ENCODE assay signal across 24 cellular contexts in the genomic region with DNA sequence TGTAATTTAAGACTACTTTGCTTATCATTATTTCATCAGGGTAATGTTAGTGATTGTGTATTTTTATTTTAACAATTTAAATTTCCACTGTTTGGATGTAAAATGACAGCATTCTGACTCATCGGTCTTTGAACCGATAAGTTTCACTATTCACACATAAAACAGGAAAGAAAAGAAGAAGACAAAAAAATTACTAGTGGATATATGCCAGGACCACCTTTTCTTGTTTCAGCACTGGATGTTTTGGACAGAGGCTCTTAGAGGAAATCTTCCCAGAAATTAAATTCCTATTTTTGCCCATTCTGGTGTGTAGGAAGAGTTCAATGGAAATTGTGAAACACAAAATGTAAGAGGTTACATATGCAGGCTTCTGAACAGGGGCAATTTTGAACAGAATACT. TPM values are rescaled to one million over a fixed set of nuclear protein-coding genes. Genes with fewer than 3 reads are reported as not detected.
DNase-seq lines count a peak whose midpoint lies in the region; ATAC-seq, FAIRE-seq and TF ChIP-seq lines count a peak whose summit lies in the region.
"Had no signal": no experiment of that assay in that cellular context is flagged by ENCODE, and none has a peak within 500 bp of the region (broad histone marks: within the 10 kb centered on the region; RNA-seq: fewer than 3 reads in every experiment).

No MANE protein-coding gene starts in this region.

- intact Hi-C loops in HepG2 (cut with micrococcal nuclease; ENCODE audit: unreplicated experiment), result no loop called here

- TF ChIP-seq RAD21 in liver (IDR thresholded peaks at IDR 0.05), result no peak
- no peak for TF ChIP-seq RAD21 in HepG2 (CRISPR knock-in tag; IDR thresholded peaks at IDR 0.05)

- no peak for DNase-seq in HepG2 (ENCODE audit: low spot score)
- DNase-seq in fibroblast of lung (ENCODE audit: low read depth in 2 of 2), result peak; percentile 60 to 69
- DNase-seq in NCI-H345 (lab: John Stamatoyannopoulos, UW), result no peak
- no peak for DNase-seq in erythroblast (lab: John Stamatoyannopoulos, UW)
- DNase-seq in NK-92 treated with Interleukin-12 subunit alpha and Interleukin-12 subunit beta, amount 100 ng/mL, for 24 hours (lab: John Stamatoyannopoulos, UW), result no peak
- DNase-seq: activated CD4-positive, alpha-beta T cell treated with anti-CD3 and anti-CD28 coated beads, Interleukin-2, amount 50 U/mL, for 4 hours; activated T-cell treated with anti-CD3 and anti-CD28 coated beads, Interleukin-2, amount 50 U/mL, for 48 hours; Calu3; cortex of kidney; foreskin melanocyte; lower lobe of right lung; naive thymus-derived CD4-positive, alpha-beta T cell; NCI-H1694; NCI-H510A; stimulated activated naive CD8-positive, alpha-beta T cell treated with anti-CD3 and anti-CD28 coated beads, Interleukin-15, Interleukin-2, amounts not matched to agents 100 U/mL and 50 U/mL, for 24 hours; upper lobe of right lung had no signal

- H3K4me1 ChIP-seq in liver (ENCODE audit: control insufficient read depth in 4 of 4, insufficient read depth in 4 of 4, low read length in 3 of 4), result no peaks in the 10 kb centered on the region
- H3K4me1 ChIP-seq in HepG2 (ENCODE audit: insufficient read depth, low read length), result no peaks in the 10 kb centered on the region
- H3K4me1 ChIP-seq in fibroblast of lung (ENCODE audit: control insufficient read depth, extremely low read depth, insufficient read depth, low read length), result no peaks in the 10 kb centered on the region
- H3K4me1 ChIP-seq: lower lobe of right lung, prostate gland had no signal

- TF ChIP-seq CTCF in liver (IDR thresholded peaks at IDR 0.05; ENCODE audit: low read depth, low read length, missing input control), result no peak
- TF ChIP-seq CTCF in HepG2 (CRISPR knock-in tag; IDR thresholded peaks at IDR 0.05), result no peak
- no peak for TF ChIP-seq CTCF in fibroblast of lung (conservative IDR thresholded peaks at IDR 0.05 in 1 of 2, IDR thresholded peaks at IDR 0.05 in 1 of 2; ENCODE audit: low read depth in 1 of 2, low read length in 2 of 2)

- no peak overlapping the region for H3K4me2 ChIP-seq in HepG2 (ENCODE audit: low read depth, low read length)
- no peak overlapping the region for H3K4me2 ChIP-seq in fibroblast of lung (ENCODE audit: extremely low read depth, insufficient read depth, low read length)

- in situ Hi-C loops in HepG2 (cut with HindIII; ENCODE audit: extremely low pct_ligation_motif_present, low pct_unique_long_range_greater_than_20kb), result no loop called here

- H3K9ac ChIP-seq in liver (ENCODE audit: low read depth in 1 of 2, low read length in 2 of 2) (no peak overlapping the region), HepG2 (ENCODE audit: insufficient read depth, low read depth, low read length) (no peak overlapping the region), fibroblast of lung (ENCODE audit: insufficient read depth, low read length) (no peak overlapping the region)

- H3K27ac ChIP-seq in liver (ENCODE audit: low read depth in 1 of 2, low read length in 2 of 2) (no peak overlapping the region), HepG2 (ENCODE audit: extremely low read length, insufficient read depth, low read length) (no peak overlapping the region), fibroblast of lung (ENCODE audit: insufficient read depth, low read length) (no peak overlapping the region)
- H3K27ac ChIP-seq: HL-60, lower lobe of right lung, prostate gland, upper lobe of right lung had no signal

- POLR2A ChIA-PET in HepG2 (lab: Yijun Ruan, JAX), result no interaction called here

- WGBS in liver, result 80% methylated on average over 2 of the region's 2 CpGs
- 1% methylated on average over 2 of the region's 2 CpGs for WGBS in HepG2 (ENCODE audit: low lambda C conversion rate)

- CTCF ChIA-PET in HepG2 (lab: Yijun Ruan, JAX; ENCODE audit: low intra/inter-chr PET ratio, low total read pairs), result no interaction called here

- H4K20me1 ChIP-seq in HepG2 (ENCODE audit: insufficient read depth, low read length) (no peaks in the 10 kb centered on the region), fibroblast of lung (ENCODE audit: control insufficient read depth, extremely low read depth, insufficient read depth, low read length) (peaks cover 4% of the 10 kb centered on the region)

- H3K4me3 ChIP-seq in liver (ENCODE audit: low read depth in 1 of 3, low read length in 3 of 3), result no peak overlapping the region
- H3K4me3 ChIP-seq in HepG2 (replicated peaks in 1 of 3; ENCODE audit: insufficient read depth in 1 of 3, low read depth in 2 of 3, low read length in 3 of 3), result no peak overlapping the region
- H3K4me3 ChIP-seq in fibroblast of lung (replicated peaks in 1 of 4; ENCODE audit: control extremely low read depth in 1 of 4, insufficient read depth in 1 of 4, low read depth in 3 of 4, low read length in 4 of 4), result no peak overlapping the region
- H3K4me3 ChIP-seq: lower lobe of right lung, prostate gland, upper lobe of right lung had no signal

- H2AFZ ChIP-seq in HepG2 (ENCODE audit: low read length) (no peak overlapping the region), fibroblast of lung (ENCODE audit: low read length) (no peak overlapping the region)

- H3K79me2 ChIP-seq in HepG2 (ENCODE audit: insufficient read depth, low read length) (no peaks in the 10 kb centered on the region), fibroblast of lung (ENCODE audit: control insufficient read depth, insufficient read depth, low read length) (peaks cover 90% of the 10 kb centered on the region)

- BruUV-seq in HepG2 (replicated peaks; lab: Mats Ljungman, UMichigan), result no TSS peak

- FAIRE-seq in HepG2 (lab: Jason Lieb, UNC), result no peak
- FAIRE-seq: GM18507, TTC549 had no signal

- H3K27me3 ChIP-seq in liver (ENCODE audit: control insufficient read depth in 4 of 4, insufficient read depth in 4 of 4, low read length in 3 of 4) (no peaks in the 10 kb centered on the region), HepG2 (ENCODE audit: control insufficient read depth in 1 of 2, insufficient read depth in 2 of 2, low read length in 2 of 2) (no peaks in the 10 kb centered on the region), fibroblast of lung (ENCODE audit: control insufficient read depth, insufficient read depth, low read length) (no peaks in the 10 kb centered on the region)
- H3K27me3 ChIP-seq: upper lobe of right lung had no signal

- TF ChIP-seq EP300 in HepG2 (IDR thresholded peaks at IDR 0.05; ENCODE audit: low read depth in 2 of 2, low read length in 2 of 2), result no peak
- TF ChIP-seq EP300 in HepG2 (CRISPR knock-in tag; IDR thresholded peaks at IDR 0.05; ENCODE audit: borderline replicate concordance), result no peak

- H3K9me3 ChIP-seq in liver (ENCODE audit: control insufficient read depth in 4 of 4, low read length in 3 of 4), result no peaks in the 10 kb centered on the region
- no peaks in the 10 kb centered on the region for H3K9me3 ChIP-seq in HepG2 (ENCODE audit: low read length)
- no peaks in the 10 kb centered on the region for H3K9me3 ChIP-seq in fibroblast of lung (ENCODE audit: control insufficient read depth, insufficient read depth, low read depth, low read length)
- H3K9me3 ChIP-seq: lower lobe of right lung, prostate gland, upper lobe of right lung had no signal

- TF ChIP-seq POLR2A in HepG2 (IDR thresholded peaks at IDR 0.05; ENCODE audit: insufficient read depth in 1 of 2, low read depth in 2 of 2, low read length in 2 of 2), result no peak
- no peak for TF ChIP-seq POLR2A in erythroblast (IDR thresholded peaks at IDR 0.05; ENCODE audit: low read length)

- H3K36me3 ChIP-seq in liver (ENCODE audit: control insufficient read depth in 4 of 4, insufficient read depth in 3 of 4, low read depth in 1 of 4, low read length in 3 of 4) (no peaks in the 10 kb centered on the region), HepG2 (replicated peaks in 1 of 2; ENCODE audit: control insufficient read depth in 1 of 2, insufficient read depth in 2 of 2, low read length in 2 of 2) (no peaks in the 10 kb centered on the region), fibroblast of lung (ENCODE audit: control insufficient read depth, insufficient read depth, low read length) (no peaks in the 10 kb centered on the region)
- H3K36me3 ChIP-seq: lower lobe of right lung, prostate gland, upper lobe of right lung had no signal

- ATAC-seq in HepG2, result no peak
- peak; percentile 41 for ATAC-seq in SK-N-SH treated with all-trans-retinoic acid at 6 μM for 48 hours
- ATAC-seq in HG03439 (IDR thresholded peaks at IDR 0.05; ENCODE audit: unreplicated experiment), result no peak
- ATAC-seq: lower lobe of right lung; naive thymus-derived CD4-positive, alpha-beta T cell; stimulated activated naive CD8-positive, alpha-beta T cell treated with anti-CD3 and anti-CD28 coated beads, Interleukin-15, Interleukin-2, amounts not matched to agents 100 U/mL and 50 U/mL, for 24 hours; upper lobe of right lung had no signal

TF ChIP-seq in HepG2, 621 proteins besides CTCF, POLR2A, EP300 and RAD21 (continues in another document):
- no peak for TF ChIP-seq TBP (CRISPR knock-in tag; IDR thresholded peaks at IDR 0.05)

RNA-seq across cellular contexts. Expression of gene VEGFC, which starts 57.4 kb away (rescaled TPM):
- total RNA-seq in liver (1 to 10 TPM in 1 of 2 donors, under 1 TPM in 1; 0.65 to 1.3 TPM), HepG2 (2016; rRNA removed; fragmentation: Illumina TruSeq; extraction: Trizol) (not detected in 2 replicates), fibroblast of lung (49.6 and 67.2 TPM in 2 replicates)
- polyA plus RNA-seq in liver (1 to 10 TPM in 1 of 2 donors, under 1 TPM in 1; 0.32 to 1.8 TPM), HepG2 (2011; rRNA removed) (not detected in 2 replicates), fibroblast of lung (74.2 and 100.0 TPM in 2 replicates)
- not detected in 2 replicates for total RNA-seq in HepG2 (2016; cell fraction: cytosol; rRNA removed; fragmentation: Illumina TruSeq; extraction: Trizol; ENCODE audit: low read depth)
- total RNA-seq in HepG2 (2016; cell fraction: insoluble cytoplasmic fraction; rRNA removed; fragmentation: Illumina TruSeq; extraction: Trizol), result not detected in 2 replicates
- total RNA-seq in HepG2 (2016; cell fraction: membrane; rRNA removed; fragmentation: Illumina TruSeq; extraction: Trizol), result not detected in 2 replicates
- not detected in 2 replicates for total RNA-seq in HepG2 (2016; cell fraction: nucleus; rRNA removed; fragmentation: Illumina TruSeq; extraction: Trizol)
- not detected in 2 replicates for polyA plus RNA-seq in HepG2 (2011; cell fraction: cytosol; rRNA removed)
- not detected in 2 replicates for polyA plus RNA-seq in HepG2 (2011; cell fraction: nucleus; rRNA removed)
- polyA plus RNA-seq in HepG2 (2012), result not detected in 2 replicates
- polyA plus RNA-seq in HepG2 (2016; cell fraction: cytosol; fragmentation: Illumina TruSeq; extraction: Trizol; ENCODE audit: low read depth), result not detected in 2 replicates
- polyA plus RNA-seq in HepG2 (2016; cell fraction: insoluble cytoplasmic fraction; fragmentation: Illumina TruSeq; extraction: Trizol; ENCODE audit: low read depth), result not detected in 2 replicates
- not detected in 2 replicates for polyA plus RNA-seq in HepG2 (2016; cell fraction: membrane; fragmentation: Illumina TruSeq; extraction: Trizol; ENCODE audit: low read depth)
- not detected in 2 replicates for polyA plus RNA-seq in HepG2 (2016; cell fraction: nucleus; fragmentation: Illumina TruSeq; extraction: Trizol; ENCODE audit: insufficient read depth, low read depth)
- polyA minus RNA-seq in HepG2 (2011; rRNA and poly(A)+ RNA removed; ENCODE audit: low replicate concordance), result 1.4 TPM in 1 of 2 replicates, not detected in the other
- not detected in 2 replicates for polyA minus RNA-seq in HepG2 (2011; cell fraction: cytosol; rRNA and poly(A)+ RNA removed)
- not detected in 2 replicates for polyA minus RNA-seq in HepG2 (2011; cell fraction: nucleus; rRNA and poly(A)+ RNA removed)
- polyA plus RNA-seq in fibroblast of lung (2012), result 59.1 and 91.8 TPM in 2 replicates
- 48.9 and 59.6 TPM in 2 replicates for polyA minus RNA-seq in fibroblast of lung (ENCODE audit: low replicate concordance)
- total RNA-seq: naive thymus-derived CD4-positive, alpha-beta T cell; OCI-LY7 had no signal
- polyA plus RNA-seq: naive thymus-derived CD4-positive, alpha-beta T cell had no signal

Comparison
In these comparisons a context has a peak if more than half of its experiments do, and no peak if none do; other contexts are left out.
1. DNase-seq: peak in fibroblast of lung (2 of 2); none in HepG2 (single experiment), NCI-H345 (single experiment), erythroblast (0 of 2) and NK-92 treated with Interleukin-12 subunit alpha and Interleukin-12 subunit beta, amount 100 ng/mL, for 24 hours (single experiment).
2. RNA of gene VEGFC, which starts 57.4 kb away (total RNA-seq): 49.6 to 67.2 TPM in fibroblast of lung; 0.65 to 1.3 TPM in liver and not detected in HepG2; every median in the first group is over 10 times any median in the second.